Comparison of ENCODE assay signal across 27 cellular contexts in genomic region chr6:134307870-134308269, GRCh38. TPM values are rescaled to one million over a fixed set of nuclear protein-coding genes. Genes with fewer than 3 reads are reported as not detected.
DNase-seq lines count a peak whose midpoint lies in the region; ATAC-seq and TF ChIP-seq lines count a peak whose summit lies in the region.
"Had no signal": no experiment of that assay in that cellular context is flagged by ENCODE, and none has a peak within 500 bp of the region (broad histone marks: within the 10 kb centered on the region; RNA-seq: fewer than 3 reads in every experiment).

No MANE protein-coding gene starts in this region.

- H3K36me3 ChIP-seq in adrenal gland (replicated peaks in 1 of 2), result no peaks in the 10 kb centered on the region
- H3K36me3 ChIP-seq: suprapubic skin had no signal

- no peaks in the 10 kb centered on the region for H3K36me3 Mint-ChIP-seq in stimulated activated effector memory CD8-positive, alpha-beta T cell treated with anti-CD3 and anti-CD28 coated beads, Interleukin-12 subunit alpha, Interleukin-12 subunit beta, amount 100 ng/mL, for 72 hours
- H3K36me3 Mint-ChIP-seq: natural killer cell; stimulated activated memory B cell treated with anti-CD40 and anti-IgM and Interleukin-4, amounts not matched to agents 10 μg/mL and 1 μg/mL and 100 μg/mL, for 72 hours had no signal

- no peaks in the 10 kb centered on the region for H3K9me3 ChIP-seq in adrenal gland (replicated peaks in 1 of 3)
- H3K9me3 ChIP-seq: suprapubic skin had no signal

- intact Hi-C loops in adrenal gland (cut with DNase I), result no loop called here

- ATAC-seq in stimulated activated effector memory CD8-positive, alpha-beta T cell treated with anti-CD3 and anti-CD28 coated beads, Interleukin-12 subunit alpha, Interleukin-12 subunit beta, amount 100 ng/mL, for 72 hours, result no peak
- no peak for ATAC-seq in GM18858 (IDR thresholded peaks at IDR 0.05; ENCODE audit: unreplicated experiment)
- no peak for ATAC-seq in HG02759 (IDR thresholded peaks at IDR 0.05; ENCODE audit: unreplicated experiment)
- no peak for ATAC-seq in stimulated activated naive CD8-positive, alpha-beta T cell treated with anti-CD3 and anti-CD28 coated beads, Interleukin-15, amount 100 ng/mL, for 72 hours
- ATAC-seq: left cardiac atrium; natural killer cell; stimulated activated memory B cell treated with anti-CD40 and anti-IgM and Interleukin-4, amounts not matched to agents 10 μg/mL and 1 μg/mL and 100 μg/mL, for 72 hours had no signal

- H3K27me3 ChIP-seq in adrenal gland, result no peaks in the 10 kb centered on the region
- H3K27me3 ChIP-seq: suprapubic skin had no signal

- H3K27me3 Mint-ChIP-seq in stimulated activated naive CD8-positive, alpha-beta T cell treated with anti-CD3 and anti-CD28 coated beads, Interleukin-15, amount 100 ng/mL, for 72 hours, result no peaks in the 10 kb centered on the region
- H3K27me3 Mint-ChIP-seq: stimulated activated memory B cell treated with anti-CD40 and anti-IgM and Interleukin-4, amounts not matched to agents 10 μg/mL and 1 μg/mL and 100 μg/mL, for 72 hours had no signal

- TF ChIP-seq POLR2A in adrenal gland (IDR thresholded peaks at IDR 0.05), result no peak

- peak overlapping the region; percentile 23 for H3K27ac Mint-ChIP-seq in stimulated activated effector memory CD8-positive, alpha-beta T cell treated with anti-CD3 and anti-CD28 coated beads, Interleukin-12 subunit alpha, Interleukin-12 subunit beta, amount 100 ng/mL, for 72 hours
- peak overlapping the region in 1 of 2 donors; percentile 37 for H3K27ac Mint-ChIP-seq in stimulated activated naive CD8-positive, alpha-beta T cell treated with anti-CD3 and anti-CD28 coated beads, Interleukin-15, amount 100 ng/mL, for 72 hours
- H3K27ac Mint-ChIP-seq: activated naive CD4-positive, alpha-beta T cell treated with anti-CD3 and anti-CD28 coated beads for 36 hours; activated T-helper 1 cell treated with anti-CD3 and anti-CD28 coated beads, Interleukin-12 subunit alpha, Interleukin-12 subunit beta, Interleukin-2, Interleukin-4 antibody, amounts not matched to agents 30 ng/mL and 10 ng/mL and 1 ng/mL, durations not matched to agents 14 hours and 24 hours and 36 hours; natural killer cell; stimulated activated memory B cell treated with anti-CD40 and anti-IgM and Interleukin-4, amounts not matched to agents 10 μg/mL and 1 μg/mL and 100 μg/mL, for 72 hours had no signal

- WGBS in adrenal gland, 4 donors, result 63 to 69% (median 64%) methylated on average over 5 of the region's 5 CpGs

- H3K4me3 Mint-ChIP-seq in stimulated activated effector memory CD8-positive, alpha-beta T cell treated with anti-CD3 and anti-CD28 coated beads, Interleukin-12 subunit alpha, Interleukin-12 subunit beta, amount 100 ng/mL, for 72 hours, result no peak overlapping the region
- H3K4me3 Mint-ChIP-seq in stimulated activated naive CD8-positive, alpha-beta T cell treated with anti-CD3 and anti-CD28 coated beads, Interleukin-15, amount 100 ng/mL, for 72 hours, result no peak overlapping the region
- H3K4me3 Mint-ChIP-seq: activated naive CD4-positive, alpha-beta T cell treated with anti-CD3 and anti-CD28 coated beads for 36 hours; activated T-helper 1 cell treated with anti-CD3 and anti-CD28 coated beads, Interleukin-12 subunit alpha, Interleukin-12 subunit beta, Interleukin-2, Interleukin-4 antibody, amounts not matched to agents 30 ng/mL and 10 ng/mL and 1 ng/mL, durations not matched to agents 14 hours and 24 hours and 36 hours; natural killer cell; stimulated activated memory B cell treated with anti-CD40 and anti-IgM and Interleukin-4, amounts not matched to agents 10 μg/mL and 1 μg/mL and 100 μg/mL, for 72 hours had no signal

- in situ Hi-C loops in KBM-7 (cut with MboI; ENCODE audit: low pct_unique_long_range_greater_than_20kb, low sequenced_read_pairs), result no loop called here

- peaks cover 25 to 32% of the 10 kb centered on the region in 2 donors for H3K4me1 ChIP-seq in adrenal gland (replicated peaks in 1 of 2)
- H3K4me1 ChIP-seq: suprapubic skin had no signal

- no peak overlapping the region for H3K4me3 ChIP-seq in adrenal gland
- H3K4me3 ChIP-seq: GM23248, lung, suprapubic skin had no signal

- no peaks in the 10 kb centered on the region for H3K4me1 Mint-ChIP-seq in stimulated activated effector memory CD8-positive, alpha-beta T cell treated with anti-CD3 and anti-CD28 coated beads, Interleukin-12 subunit alpha, Interleukin-12 subunit beta, amount 100 ng/mL, for 72 hours
- H3K4me1 Mint-ChIP-seq in stimulated activated naive CD8-positive, alpha-beta T cell treated with anti-CD3 and anti-CD28 coated beads, Interleukin-15, amount 100 ng/mL, for 72 hours, result peaks cover 28% of the 10 kb centered on the region
- H3K4me1 Mint-ChIP-seq: natural killer cell; stimulated activated memory B cell treated with anti-CD40 and anti-IgM and Interleukin-4, amounts not matched to agents 10 μg/mL and 1 μg/mL and 100 μg/mL, for 72 hours had no signal

- peak overlapping the region; percentile 35 to 87 (median 73) for H3K27ac ChIP-seq in adrenal gland
- H3K27ac ChIP-seq: epithelial cell of prostate, GM23248, KMS-11, suprapubic skin had no signal

- no peaks in the 10 kb centered on the region for H3K9me3 Mint-ChIP-seq in stimulated activated effector memory CD8-positive, alpha-beta T cell treated with anti-CD3 and anti-CD28 coated beads, Interleukin-12 subunit alpha, Interleukin-12 subunit beta, amount 100 ng/mL, for 72 hours
- no peaks in the 10 kb centered on the region for H3K9me3 Mint-ChIP-seq in stimulated activated naive CD8-positive, alpha-beta T cell treated with anti-CD3 and anti-CD28 coated beads, Interleukin-15, amount 100 ng/mL, for 72 hours
- H3K9me3 Mint-ChIP-seq: activated naive CD4-positive, alpha-beta T cell treated with anti-CD3 and anti-CD28 coated beads for 36 hours; activated T-helper 1 cell treated with anti-CD3 and anti-CD28 coated beads, Interleukin-12 subunit alpha, Interleukin-12 subunit beta, Interleukin-2, Interleukin-4 antibody, amounts not matched to agents 30 ng/mL and 10 ng/mL and 1 ng/mL, durations not matched to agents 14 hours and 24 hours and 36 hours; natural killer cell; stimulated activated memory B cell treated with anti-CD40 and anti-IgM and Interleukin-4, amounts not matched to agents 10 μg/mL and 1 μg/mL and 100 μg/mL, for 72 hours had no signal

- DNase-seq in KBM-7 (peak; percentile 20), NOMO-1 (lab: John Stamatoyannopoulos, UW; ENCODE audit: unreplicated experiment in 2 of 2) (peak; percentile 59 to 74), adrenal gland (no peak), NCI-H187 treated with DMSO at 0.1 percent for 48 hours (lab: John Stamatoyannopoulos, UW) (no peak)
- no peak for DNase-seq in stimulated activated effector memory CD8-positive, alpha-beta T cell treated with anti-CD3 and anti-CD28 coated beads, Interleukin-12 subunit alpha, Interleukin-12 subunit beta, amount 100 ng/mL, for 72 hours (ENCODE audit: low spot score in 2 of 2)
- DNase-seq in stimulated activated naive CD8-positive, alpha-beta T cell treated with anti-CD3 and anti-CD28 coated beads, Interleukin-15, amount 100 ng/mL, for 72 hours, result no peak
- DNase-seq: activated CD4-positive, alpha-beta T cell treated with anti-CD3 and anti-CD28 coated beads, Interleukin-2, amount 50 U/mL, for 4 hours; activated naive CD4-positive, alpha-beta T cell treated with anti-CD3 and anti-CD28 coated beads for 36 hours; C1 segment of cervical spinal cord; COR-L47; effector CD8-positive, alpha-beta T cell; GM23248; hypothalamus; left cardiac atrium; natural killer cell; NCI-H446; NCI-H82; occipital lobe; T-helper 1 cell had no signal

- TF ChIP-seq CTCF in adrenal gland (IDR thresholded peaks at IDR 0.05), result no peak

RNA-seq across cellular contexts. Expression of gene SGK1, which starts 10.0 kb away (rescaled TPM):
- total RNA-seq in adrenal gland, result 100 to 1,000 TPM; 123 to 685 (median 238) TPM
- polyA plus RNA-seq in adrenal gland, result 100 to 1,000 TPM; 104 to 162 (median 136) TPM

Comparison
In these comparisons a context has a peak if more than half of its experiments do, and no peak if none do; other contexts are left out.
1. DNase-seq: peak in KBM-7 (single experiment) and NOMO-1 (2 of 2); none in adrenal gland (0 of 7), stimulated activated effector memory CD8-positive, alpha-beta T cell treated with anti-CD3 and anti-CD28 coated beads, Interleukin-12 subunit alpha, Interleukin-12 subunit beta, amount 100 ng/mL, for 72 hours (0 of 2), NCI-H187 treated with DMSO at 0.1 percent for 48 hours (single experiment) and stimulated activated naive CD8-positive, alpha-beta T cell treated with anti-CD3 and anti-CD28 coated beads, Interleukin-15, amount 100 ng/mL, for 72 hours (0 of 2).